Comparison of ENCODE assay signal across 14 cellular contexts in genomic region chr7:39969431-39969830, GRCh38. TPM values are rescaled to one million over a fixed set of nuclear protein-coding genes. Genes with fewer than 3 reads are reported as not detected.
DNase-seq lines count a peak whose midpoint lies in the region; ATAC-seq and TF ChIP-seq lines count a peak whose summit lies in the region.
"Had no signal": no experiment of that assay in that cellular context is flagged by ENCODE, and none has a peak within 500 bp of the region (broad histone marks: within the 10 kb centered on the region; RNA-seq: fewer than 3 reads in every experiment).

No MANE protein-coding gene starts in this region.

- peak overlapping the region; percentile 44 for H3K27ac Mint-ChIP-seq in activated naive CD4-positive, alpha-beta T cell treated with anti-CD3 and anti-CD28 coated beads for 36 hours
- peak overlapping the region; percentile 11 for H3K27ac Mint-ChIP-seq in stimulated activated effector memory CD8-positive, alpha-beta T cell treated with anti-CD3 and anti-CD28 coated beads, Interleukin-12 subunit alpha, Interleukin-12 subunit beta, amount 100 ng/mL, for 72 hours

- CTCF ChIA-PET in activated naive CD4-positive, alpha-beta T cell treated with anti-CD3 and anti-CD28 coated beads for 36 hours (lab: Charles Lee), result no interaction called here

- no peaks in the 10 kb centered on the region for H3K27me3 Mint-ChIP-seq in activated naive CD4-positive, alpha-beta T cell treated with anti-CD3 and anti-CD28 coated beads for 36 hours (ENCODE audit: low read depth)

- no peak overlapping the region for H3K4me3 ChIP-seq in right atrium auricular region
- H3K4me3 ChIP-seq: colonic mucosa, left lung had no signal

- no peak for ATAC-seq in stimulated activated effector memory CD8-positive, alpha-beta T cell treated with anti-CD3 and anti-CD28 coated beads, Interleukin-12 subunit alpha, Interleukin-12 subunit beta, amount 100 ng/mL, for 72 hours
- ATAC-seq in GM19467 (IDR thresholded peaks at IDR 0.05; ENCODE audit: unreplicated experiment), result no peak
- no peak for ATAC-seq in GM21529 (IDR thresholded peaks at IDR 0.05; ENCODE audit: unreplicated experiment)
- ATAC-seq: left lung had no signal

- H3K4me1 ChIP-seq in right atrium auricular region, result peaks cover 0 to 15% of the 10 kb centered on the region in 2 donors
- H3K4me1 ChIP-seq: colonic mucosa had no signal

- no peaks in the 10 kb centered on the region for H3K9me3 Mint-ChIP-seq in activated naive CD4-positive, alpha-beta T cell treated with anti-CD3 and anti-CD28 coated beads for 36 hours
- no peaks in the 10 kb centered on the region for H3K9me3 Mint-ChIP-seq in stimulated activated effector memory CD8-positive, alpha-beta T cell treated with anti-CD3 and anti-CD28 coated beads, Interleukin-12 subunit alpha, Interleukin-12 subunit beta, amount 100 ng/mL, for 72 hours

- peaks cover 80% of the 10 kb centered on the region for H3K4me1 Mint-ChIP-seq in activated naive CD4-positive, alpha-beta T cell treated with anti-CD3 and anti-CD28 coated beads for 36 hours (ENCODE audit: low read depth)
- H3K4me1 Mint-ChIP-seq in stimulated activated effector memory CD8-positive, alpha-beta T cell treated with anti-CD3 and anti-CD28 coated beads, Interleukin-12 subunit alpha, Interleukin-12 subunit beta, amount 100 ng/mL, for 72 hours, result peaks cover 66% of the 10 kb centered on the region

- no peak overlapping the region for H3K4me3 Mint-ChIP-seq in activated naive CD4-positive, alpha-beta T cell treated with anti-CD3 and anti-CD28 coated beads for 36 hours
- H3K4me3 Mint-ChIP-seq in stimulated activated effector memory CD8-positive, alpha-beta T cell treated with anti-CD3 and anti-CD28 coated beads, Interleukin-12 subunit alpha, Interleukin-12 subunit beta, amount 100 ng/mL, for 72 hours, result no peak overlapping the region

- peaks cover 7% of the 10 kb centered on the region for H3K36me3 Mint-ChIP-seq in activated naive CD4-positive, alpha-beta T cell treated with anti-CD3 and anti-CD28 coated beads for 36 hours (ENCODE audit: low read depth)
- H3K36me3 Mint-ChIP-seq in stimulated activated effector memory CD8-positive, alpha-beta T cell treated with anti-CD3 and anti-CD28 coated beads, Interleukin-12 subunit alpha, Interleukin-12 subunit beta, amount 100 ng/mL, for 72 hours, result peaks cover 6% of the 10 kb centered on the region

- H3K27me3 ChIP-seq in right atrium auricular region, result no peaks in the 10 kb centered on the region
- H3K27me3 ChIP-seq: colonic mucosa, left lung had no signal

- DNase-seq in activated naive CD4-positive, alpha-beta T cell treated with anti-CD3 and anti-CD28 coated beads for 36 hours, result no peak
- DNase-seq in activated naive CD4-positive, alpha-beta T cell treated with Interleukin-2 at 50 U/mL for 16 hours, result no peak
- DNase-seq in NAMALWA (ENCODE audit: low spot score) (peak; percentile 51), epithelial cell of prostate (ENCODE audit: low read depth, low spot score) (no peak), right atrium auricular region (ENCODE audit: low spot score) (no peak)
- DNase-seq in stimulated activated effector memory CD8-positive, alpha-beta T cell treated with anti-CD3 and anti-CD28 coated beads, Interleukin-12 subunit alpha, Interleukin-12 subunit beta, amount 100 ng/mL, for 72 hours (ENCODE audit: low spot score in 2 of 2), result no peak
- DNase-seq: ACHN; activated CD8-positive, alpha-beta memory T cell treated with anti-CD3 and anti-CD28 coated beads for 24 hours; colonic mucosa; erythroblast; left lung; SHP77 treated with DMSO at 0.1 percent for 48 hours had no signal

- no peaks in the 10 kb centered on the region for H3K36me3 ChIP-seq in right atrium auricular region
- H3K36me3 ChIP-seq: colonic mucosa, left lung had no signal

- H3K9me3 ChIP-seq in right atrium auricular region, result no peaks in the 10 kb centered on the region
- H3K9me3 ChIP-seq: colonic mucosa, left lung had no signal

- intact Hi-C loops in activated naive CD4-positive, alpha-beta T cell treated with anti-CD3 and anti-CD28 coated beads for 36 hours (cut with micrococcal nuclease), result loop anchor here (1.0 kb wide), 1 partner anchor 9 kb away; no protein-coding TSS in a partner anchor

- TF ChIP-seq CTCF in right atrium auricular region (IDR thresholded peaks at IDR 0.05), result no peak

- H3K27ac ChIP-seq in epithelial cell of prostate (peak overlapping the region; percentile 0), right atrium auricular region (no peak overlapping the region)
- H3K27ac ChIP-seq: colonic mucosa, left lung had no signal

RNA-seq across cellular contexts. Expression of gene CDK13, which starts 19.4 kb away (rescaled TPM):
- 10 to 100 TPM; 27.8 to 28.1 TPM for total RNA-seq in activated naive CD4-positive, alpha-beta T cell treated with anti-CD3 and anti-CD28 coated beads for 36 hours
- 10 to 100 TPM; 34.7 to 37.7 TPM for total RNA-seq in right atrium auricular region
